1 cellular context compared by ENCODE assay signal in the genomic region with DNA sequence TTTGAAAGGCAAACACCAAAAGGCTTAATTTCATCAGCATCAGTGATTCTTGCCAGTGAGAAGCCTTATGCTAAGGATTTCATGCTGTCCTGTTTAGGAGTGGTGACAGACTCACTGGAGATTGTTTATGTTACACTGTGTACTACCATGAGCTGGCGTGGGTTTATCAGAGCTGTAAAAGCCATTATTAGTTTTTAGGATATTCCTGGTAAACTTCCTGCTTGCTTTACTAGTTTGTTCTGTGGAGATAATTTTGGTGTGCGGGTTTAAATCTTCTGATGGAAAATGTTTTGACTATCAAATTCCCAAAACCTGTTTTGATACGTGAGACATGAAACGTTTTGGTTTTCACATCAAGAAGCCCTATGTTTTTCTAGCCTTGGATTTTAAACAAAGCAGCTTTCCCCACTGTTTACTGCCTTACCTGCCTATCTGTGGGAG.
TF ChIP-seq lines count a peak whose summit lies in the region.

No MANE protein-coding gene starts in this region.

TF ChIP-seq in A549, 52 proteins besides CTCF, POLR2A, EP300 and RAD21 (continued from another document):
- TF ChIP-seq KDM5A (IDR thresholded peaks at IDR 0.05), result no peak
- no peak for TF ChIP-seq NPAS2 (CRISPR knock-in tag; IDR thresholded peaks at IDR 0.05; ENCODE audit: borderline replicate concordance)
- no peak for TF ChIP-seq TFCP2L1 (CRISPR knock-in tag; IDR thresholded peaks at IDR 0.05)
- TF ChIP-seq, protein P1, sequence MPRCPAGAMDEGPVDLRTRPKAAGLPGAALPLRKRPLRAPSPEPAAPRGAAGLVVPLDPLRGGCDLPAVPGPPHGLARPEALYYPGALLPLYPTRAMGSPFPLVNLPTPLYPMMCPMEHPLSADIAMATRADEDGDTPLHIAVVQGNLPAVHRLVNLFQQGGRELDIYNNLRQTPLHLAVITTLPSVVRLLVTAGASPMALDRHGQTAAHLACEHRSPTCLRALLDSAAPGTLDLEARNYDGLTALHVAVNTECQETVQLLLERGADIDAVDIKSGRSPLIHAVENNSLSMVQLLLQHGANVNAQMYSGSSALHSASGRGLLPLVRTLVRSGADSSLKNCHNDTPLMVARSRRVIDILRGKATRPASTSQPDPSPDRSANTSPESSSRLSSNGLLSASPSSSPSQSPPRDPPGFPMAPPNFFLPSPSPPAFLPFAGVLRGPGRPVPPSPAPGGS (IDR thresholded peaks at IDR 0.05), result no peak
- no peak for TF ChIP-seq MYC (IDR thresholded peaks at IDR 0.05; ENCODE audit: borderline replicate concordance, low read length)
- no peak for TF ChIP-seq KDM1A (IDR thresholded peaks at IDR 0.05; ENCODE audit: low read depth)
- TF ChIP-seq ATOH8 (CRISPR knock-in tag; IDR thresholded peaks at IDR 0.05; ENCODE audit: low read depth), result no peak
- TF ChIP-seq, protein P2, sequence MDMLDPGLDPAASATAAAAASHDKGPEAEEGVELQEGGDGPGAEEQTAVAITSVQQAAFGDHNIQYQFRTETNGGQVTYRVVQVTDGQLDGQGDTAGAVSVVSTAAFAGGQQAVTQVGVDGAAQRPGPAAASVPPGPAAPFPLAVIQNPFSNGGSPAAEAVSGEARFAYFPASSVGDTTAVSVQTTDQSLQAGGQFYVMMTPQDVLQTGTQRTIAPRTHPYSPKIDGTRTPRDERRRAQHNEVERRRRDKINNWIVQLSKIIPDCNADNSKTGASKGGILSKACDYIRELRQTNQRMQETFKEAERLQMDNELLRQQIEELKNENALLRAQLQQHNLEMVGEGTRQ (IDR thresholded peaks at IDR 0.05), result no peak
TF ChIP-seq in A549: peak in this region for 0.
